1 cellular context compared by ENCODE assay signal in genomic region chr1:160779662-160780397, GRCh38.
TF ChIP-seq lines count a peak whose summit lies in the region.

No MANE protein-coding gene starts in this region.

TF ChIP-seq in IMR-90, 13 proteins besides CTCF, POLR2A, EP300 and RAD21:
- no peak for TF ChIP-seq MAZ (IDR thresholded peaks at IDR 0.05; ENCODE audit: borderline replicate concordance, low read depth, low read length)
- TF ChIP-seq FOS (IDR thresholded peaks at IDR 0.05; ENCODE audit: low read depth, low read length), result no peak
- no peak for TF ChIP-seq SMC3 (IDR thresholded peaks at IDR 0.05; ENCODE audit: low read depth, low read length)
- no peak for TF ChIP-seq RCOR1 (IDR thresholded peaks at IDR 0.05; ENCODE audit: insufficient replicate concordance, low read length)
- TF ChIP-seq MXI1 (IDR thresholded peaks at IDR 0.05; ENCODE audit: borderline replicate concordance, low read depth, low read length), result no peak
- TF ChIP-seq CEBPB (IDR thresholded peaks at IDR 0.05; ENCODE audit: low read depth, low read length), result no peak
- no peak for TF ChIP-seq NFE2L2 (IDR thresholded peaks at IDR 0.05; ENCODE audit: low read depth, low read length)
- TF ChIP-seq USF2 (IDR thresholded peaks at IDR 0.05; ENCODE audit: low read depth, low read length), result no peak
- TF ChIP-seq ELK1 (IDR thresholded peaks at IDR 0.05; ENCODE audit: borderline replicate concordance, low read depth, low read length), result no peak
- TF ChIP-seq RFX5 (IDR thresholded peaks at IDR 0.05; ENCODE audit: low read depth, low read length), result no peak
- no peak for TF ChIP-seq CHD1 (IDR thresholded peaks at IDR 0.05; ENCODE audit: low read depth, low read length)
- TF ChIP-seq MAFK (IDR thresholded peaks at IDR 0.05; ENCODE audit: low read depth, low read length), result no peak
- TF ChIP-seq BHLHE40 (IDR thresholded peaks at IDR 0.05; ENCODE audit: low read depth, low read length), result no peak
TF ChIP-seq in IMR-90: peak in this region for 0.
